25 cellular contexts compared by ENCODE assay signal in the genomic region with DNA sequence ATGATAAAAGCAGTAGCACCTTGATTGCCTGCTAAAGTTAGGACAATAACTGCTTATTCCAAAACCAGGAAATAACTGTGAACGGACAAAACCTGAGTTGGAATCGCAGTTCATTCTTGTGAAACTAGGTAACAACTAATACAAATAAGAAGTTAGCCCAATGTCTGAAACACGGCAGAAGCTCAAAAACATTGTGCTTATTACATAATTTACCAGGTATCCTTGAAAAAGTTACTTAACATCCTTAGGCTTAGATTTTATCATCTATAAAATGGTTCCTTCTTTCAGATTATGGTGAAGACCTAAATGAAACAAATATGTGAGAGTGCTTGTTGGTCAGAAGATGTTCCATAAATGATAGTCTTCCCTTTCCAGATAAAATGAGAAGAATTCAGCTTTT. TPM values are rescaled to one million over a fixed set of nuclear protein-coding genes. Genes with fewer than 3 reads are reported as not detected.
A peak's percentile ranks its signal among the peaks of the same experiment; 100 is the strongest.
DNase-seq lines count a peak whose midpoint lies in the region; ATAC-seq and TF ChIP-seq lines count a peak whose summit lies in the region.
"Had no signal": no experiment of that assay in that cellular context is flagged by ENCODE, and none has a peak within 500 bp of the region (broad histone marks: within the 10 kb centered on the region; RNA-seq: fewer than 3 reads in every experiment).

No MANE protein-coding gene starts in this region.

- 93% methylated on average over 3 of the region's 3 CpGs for WGBS in SK-N-SH (ENCODE audit: low lambda C conversion rate)
- 94% methylated on average over 2 of the region's 3 CpGs; no CpG with 5 or more reads in 1 of the 2 experiments for WGBS in IMR-90 (ENCODE audit: extremely low coverage in 2 of 2, insufficient read length in 1 of 2), 2 experiments
- WGBS in smooth muscle cell (ENCODE audit: low lambda C conversion rate): 96% methylated on average over 3 of the region's 3 CpGs

- no TSS peak for BruUV-seq in IMR-90 (replicated peaks; lab: Mats Ljungman, UMichigan)

- H3K4me3 ChIP-seq in SK-N-SH (ENCODE audit: low read depth in 2 of 2, low read length in 1 of 2) (no peak overlapping the region), IMR-90 (ENCODE audit: insufficient read depth, low read depth, low read length) (no peak overlapping the region), smooth muscle cell (no peak overlapping the region)
- H3K4me3 ChIP-seq: body of pancreas, Peyer's patch, transverse colon had no signal

- H3K9me1 ChIP-seq in IMR-90 (ENCODE audit: insufficient read depth, low read length): peaks cover 13% of the 10 kb centered on the region

- no peak overlapping the region for H3K18ac ChIP-seq in IMR-90 (ENCODE audit: low read depth, low read length)

- POLR2A ChIA-PET in SK-N-SH (lab: Yijun Ruan, JAX): no interaction called here
- POLR2A ChIA-PET in IMR-90 (lab: Charles Lee; ENCODE audit: unreplicated experiment): no interaction called here

- H3K27me3 ChIP-seq in SK-N-SH (ENCODE audit: insufficient read depth) (no peaks in the 10 kb centered on the region), IMR-90 (ENCODE audit: control insufficient read depth, insufficient read depth, low read length) (no peaks in the 10 kb centered on the region), smooth muscle cell (ENCODE audit: low read depth) (no peaks in the 10 kb centered on the region)
- H3K27me3 ChIP-seq: body of pancreas, Peyer's patch, transverse colon had no signal

- no peak for TF ChIP-seq EP300 in SK-N-SH (IDR thresholded peaks at IDR 0.05; ENCODE audit: borderline replicate concordance in 1 of 2, low read depth in 1 of 2, low read length in 1 of 2)

- in situ Hi-C loops in IMR-90 (cut with MboI; ENCODE audit: low sequenced_read_pairs): no loop called here

- no peak overlapping the region for H3K4me3 Mint-ChIP-seq in central memory CD8-positive, alpha-beta T cell
- H3K4me3 Mint-ChIP-seq: effector memory CD8-positive, alpha-beta T cell; stimulated activated naive CD8-positive, alpha-beta T cell treated with anti-CD3 and anti-CD28 coated beads, Interleukin-15, Interleukin-2, amounts not matched to agents 100 ng/mL and 50 ng/mL, for 24 hours; T-helper 2 cell treated with Interferon-gamma antibody and Interleukin-4, amounts not matched to agents 5 μg/mL and 100 μg/mL, for 36 hours had no signal

- peaks cover 0 to 22% of the 10 kb centered on the region in 2 experiments; a peak in 2 of 4 replicates for H3K79me1 ChIP-seq in IMR-90 (ENCODE audit: low read depth in 1 of 2, low read length in 2 of 2)

- peaks cover 100% of the 10 kb centered on the region for H4K20me1 ChIP-seq in SK-N-SH (ENCODE audit: insufficient read depth)
- peaks cover 97% of the 10 kb centered on the region for H4K20me1 ChIP-seq in IMR-90 (ENCODE audit: insufficient read depth, low read length)
- H4K20me1 ChIP-seq in smooth muscle cell (ENCODE audit: low read depth): peaks cover 100% of the 10 kb centered on the region

- H4K91ac ChIP-seq in IMR-90 (ENCODE audit: insufficient read depth, low read depth, low read length): no peak overlapping the region

- no peak overlapping the region for H2AK5ac ChIP-seq in IMR-90 (ENCODE audit: low read depth, low read length)

- peak overlapping the region; percentile 11; the same call in 1 of the 2 replicates for H3K4me2 ChIP-seq in SK-N-SH
- H3K4me2 ChIP-seq in IMR-90 (ENCODE audit: low read depth, low read length): no peak overlapping the region
- no peak overlapping the region for H3K4me2 ChIP-seq in smooth muscle cell

- no peak for TF ChIP-seq RAD21 in SK-N-SH (IDR thresholded peaks at IDR 0.05; ENCODE audit: low read length)
- no peak for TF ChIP-seq RAD21 in IMR-90 (IDR thresholded peaks at IDR 0.05; ENCODE audit: low read length)

- no peak overlapping the region for H3K23ac ChIP-seq in IMR-90 (ENCODE audit: low read depth, low read length)

- H3K4ac ChIP-seq in IMR-90 (ENCODE audit: low read depth, low read length): no peak overlapping the region

- H3K4me1 ChIP-seq in SK-N-SH (ENCODE audit: control insufficient read depth in 1 of 2, insufficient read depth in 2 of 2, low read depth in 1 of 2, low read length in 1 of 2) (peaks cover 0 to 33% of the 10 kb centered on the region in 2 experiments; a peak in 2 of 4 replicates), IMR-90 (ENCODE audit: control insufficient read depth, insufficient read depth, low read length) (peaks cover 26% of the 10 kb centered on the region), smooth muscle cell (ENCODE audit: low read depth) (peaks cover 20% of the 10 kb centered on the region)

- no peaks in the 10 kb centered on the region for H3K9me2 ChIP-seq in SK-N-SH

- H3F3A ChIP-seq in SK-N-SH (replicated peaks; ENCODE audit: insufficient read depth): peaks cover 81% of the 10 kb centered on the region
- peaks cover 19% of the 10 kb centered on the region for H3F3A ChIP-seq in smooth muscle cell (ENCODE audit: low read depth)

- H3K27me3 Mint-ChIP-seq in central memory CD8-positive, alpha-beta T cell: no peaks in the 10 kb centered on the region
- H3K27me3 Mint-ChIP-seq: effector memory CD8-positive, alpha-beta T cell; stimulated activated naive CD8-positive, alpha-beta T cell treated with anti-CD3 and anti-CD28 coated beads, Interleukin-15, Interleukin-2, amounts not matched to agents 100 ng/mL and 50 ng/mL, for 24 hours had no signal

- H3K56ac ChIP-seq in IMR-90 (ENCODE audit: extremely low read depth, insufficient read depth, low read length): no peak overlapping the region

- TF ChIP-seq CTCF in SK-N-SH (IDR thresholded peaks at IDR 0.05): no peak
- TF ChIP-seq CTCF in IMR-90 (conservative IDR thresholded peaks at IDR 0.05; ENCODE audit: low read depth, low read length): no peak
- no peak for TF ChIP-seq CTCF in smooth muscle cell (IDR thresholded peaks at IDR 0.05; ENCODE audit: borderline replicate concordance, insufficient read depth, poor library complexity, severe bottlenecking)

- H3K27ac ChIP-seq in SK-N-SH (ENCODE audit: low read depth in 2 of 2, low read length in 1 of 2) (peak overlapping the region; percentile 16 to 35; a peak in 3 of 4 replicates), IMR-90 (ENCODE audit: insufficient read depth, low read length) (no peak overlapping the region), smooth muscle cell (ENCODE audit: low read depth) (peak overlapping the region; percentile 76)
- H3K27ac ChIP-seq: Peyer's patch had no signal

- H3K79me2 ChIP-seq in SK-N-SH (ENCODE audit: insufficient read depth): peaks cover 100% of the 10 kb centered on the region
- peaks cover 100% of the 10 kb centered on the region for H3K79me2 ChIP-seq in smooth muscle cell (ENCODE audit: low read depth)

- H2BK15ac ChIP-seq in IMR-90 (ENCODE audit: low read depth, low read length): no peak overlapping the region

- H4K5ac ChIP-seq in IMR-90 (ENCODE audit: low read depth, low read length): no peak overlapping the region

- ATAC-seq in SK-N-SH treated with all-trans-retinoic acid at 6 μM for 48 hours: no peak
- ATAC-seq in IMR-90 (ENCODE audit: low read depth): no peak
- ATAC-seq in central memory CD8-positive, alpha-beta T cell (replicated peaks; ENCODE audit: extremely low read depth, poor library complexity, severe bottlenecking): no peak
- ATAC-seq in HG02884 (IDR thresholded peaks at IDR 0.05; ENCODE audit: unreplicated experiment): no peak
- ATAC-seq: body of pancreas; effector memory CD8-positive, alpha-beta T cell; HCT116 had no signal

- dilution Hi-C loops in IMR-90 (cut with HindIII; ENCODE audit: low sequenced_read_pairs, unreplicated experiment): loop anchor here (25.0 kb wide), 1 partner anchor 144 kb away; no protein-coding TSS in a partner anchor

- H2AFZ ChIP-seq in SK-N-SH (ENCODE audit: low read depth): no peak overlapping the region
- no peak overlapping the region for H2AFZ ChIP-seq in IMR-90 (replicated peaks; ENCODE audit: low read length, poor library complexity)
- no peak overlapping the region for H2AFZ ChIP-seq in smooth muscle cell (ENCODE audit: low read depth)

- H3K14ac ChIP-seq in IMR-90 (replicated peaks; ENCODE audit: low read depth, low read length): 0 out of 2 replicates have a peak overlapping the region, but pooled peaks have one; percentile 6

- peak overlapping the region; percentile 11 for H3K27ac Mint-ChIP-seq in central memory CD8-positive, alpha-beta T cell (ENCODE audit: low read depth)
- H3K27ac Mint-ChIP-seq: stimulated activated naive CD8-positive, alpha-beta T cell treated with anti-CD3 and anti-CD28 coated beads, Interleukin-15, Interleukin-2, amounts not matched to agents 100 ng/mL and 50 ng/mL, for 24 hours; T-helper 2 cell treated with Interferon-gamma antibody and Interleukin-4, amounts not matched to agents 5 μg/mL and 100 μg/mL, for 36 hours had no signal

- TF ChIP-seq POLR2A in IMR-90 (IDR thresholded peaks at IDR 0.05; ENCODE audit: low read depth, low read length): no peak

- peaks cover 46% of the 10 kb centered on the region for H3K4me1 Mint-ChIP-seq in central memory CD8-positive, alpha-beta T cell

- no peak overlapping the region for H2AK9ac ChIP-seq in IMR-90 (replicated peaks; ENCODE audit: low read depth, low read length, poor library complexity)

- no peak overlapping the region for H2BK120ac ChIP-seq in IMR-90 (ENCODE audit: low read depth, low read length)

- no peak overlapping the region for H3K9ac ChIP-seq in SK-N-SH
- no peak overlapping the region for H3K9ac ChIP-seq in IMR-90 (ENCODE audit: low read depth, low read length)
- no peak overlapping the region for H3K9ac ChIP-seq in smooth muscle cell (ENCODE audit: low read depth)

- no peak overlapping the region for H4K8ac ChIP-seq in IMR-90 (ENCODE audit: low read depth in 2 of 2, low read length in 2 of 2)

- CTCF ChIA-PET in SK-N-SH (lab: Yijun Ruan, JAX) (interaction anchor here (1.3 to 13.2 kb wide), 2 partner anchors 31 to 156 kb away, joined by 4 to 215 read pairs; no protein-coding TSS in a partner anchor), IMR-90 (lab: Yijun Ruan, JAX) (interaction anchor here (1.7 kb wide), 1 partner anchor 31 kb away, joined by 6 read pairs; no protein-coding TSS in a partner anchor)

- intact Hi-C loops in IMR-90 (cut with micrococcal nuclease): no loop called here

- H3K36me3 ChIP-seq in SK-N-SH (replicated peaks in 1 of 2; ENCODE audit: control insufficient read depth in 1 of 2, insufficient read depth in 2 of 2, low read length in 1 of 2) (peaks cover 20 to 58% of the 10 kb centered on the region in 2 experiments), IMR-90 (ENCODE audit: control insufficient read depth, insufficient read depth, low read length) (peaks cover 3% of the 10 kb centered on the region), smooth muscle cell (ENCODE audit: low read depth) (no peaks in the 10 kb centered on the region)

- peaks cover 3% of the 10 kb centered on the region for H3K36me3 Mint-ChIP-seq in central memory CD8-positive, alpha-beta T cell (ENCODE audit: insufficient read depth)

- H2BK5ac ChIP-seq in IMR-90 (ENCODE audit: low read depth, low read length, poor library complexity, severe bottlenecking): peak overlapping the region; percentile 10

- H2BK20ac ChIP-seq in IMR-90 (ENCODE audit: low read depth, low read length): no peak overlapping the region

- H3K9me3 ChIP-seq in SK-N-SH (no peaks in the 10 kb centered on the region), IMR-90 (ENCODE audit: control insufficient read depth, insufficient read depth, low read length) (no peaks in the 10 kb centered on the region), smooth muscle cell (replicated peaks; ENCODE audit: low read depth) (no peaks in the 10 kb centered on the region)
- H3K9me3 ChIP-seq: body of pancreas, Peyer's patch, transverse colon had no signal

- DNase-seq in SK-N-SH (no peak), IMR-90 (no peak), smooth muscle cell (lab: John Stamatoyannopoulos, UW; ENCODE audit: unreplicated experiment) (no peak), DMS 273 treated with DMSO at 0.1 percent for 48 hours (lab: John Stamatoyannopoulos, UW) (no peak), NCI-H1105 (lab: John Stamatoyannopoulos, UW) (no peak)
- DNase-seq in central memory CD8-positive, alpha-beta T cell (ENCODE audit: low spot score in 2 of 2): no peak
- DNase-seq: activated CD4-positive, alpha-beta T cell treated with anti-CD3 and anti-CD28 coated beads, Interleukin-2, amount 50 U/mL, for 4 hours; activated CD8-positive, alpha-beta memory T cell treated with anti-CD3 and anti-CD28 coated beads, Interleukin-2, amount 50 U/mL, for 4 hours; activated effector memory CD4-positive, alpha-beta T cell treated with Interleukin-2 at 50 U/mL for 16 hours; body of pancreas; C1 segment of cervical spinal cord; effector memory CD8-positive, alpha-beta T cell; islet precursor cell; NCI-H1417; NCI-H2081 treated with DMSO at 0.1 percent for 48 hours; NCI-H446; Peyer's patch; retina; stimulated activated CD4-positive, alpha-beta T cell treated with anti-CD3 and anti-CD28 coated beads, Interleukin-4, amount 100 ng/mL, for 24 hours; transverse colon had no signal

- H3K9me3 Mint-ChIP-seq in central memory CD8-positive, alpha-beta T cell: no peaks in the 10 kb centered on the region
- H3K9me3 Mint-ChIP-seq: effector memory CD8-positive, alpha-beta T cell; stimulated activated naive CD8-positive, alpha-beta T cell treated with anti-CD3 and anti-CD28 coated beads, Interleukin-15, Interleukin-2, amounts not matched to agents 100 ng/mL and 50 ng/mL, for 24 hours; T-helper 2 cell treated with Interferon-gamma antibody and Interleukin-4, amounts not matched to agents 5 μg/mL and 100 μg/mL, for 36 hours had no signal

RNA-seq across cellular contexts. Expression of a gene that starts 32.4 kb away (rescaled TPM):
- 225 and 315 TPM in 2 replicates for polyA plus RNA-seq in SK-N-SH (2012; rRNA removed)
- 554 and 729 TPM in 2 replicates for polyA plus RNA-seq in SK-N-SH (2012; cell fraction: cytosol; rRNA removed)
- polyA plus RNA-seq in SK-N-SH (2012; cell fraction: nucleus; rRNA removed): 502 and 652 TPM in 2 replicates
- 77.8 and 216 TPM in 2 replicates for total RNA-seq in IMR-90 (2012; rRNA removed)
- 466 and 588 TPM in 2 replicates for polyA plus RNA-seq in IMR-90 (2012; rRNA removed)
- 457 and 1,011 TPM in 2 replicates for polyA plus RNA-seq in IMR-90 (2012; cell fraction: cytosol; rRNA removed)
- 258 and 509 TPM in 2 replicates for polyA plus RNA-seq in IMR-90 (2012; cell fraction: nucleus; rRNA removed; ENCODE audit: low replicate concordance)
- total RNA-seq in smooth muscle cell: 246 and 295 TPM in 2 replicates
- polyA plus RNA-seq in smooth muscle cell: 335 and 371 TPM in 2 replicates
